In genomic region chr5:33933723-33934544, GRCh38 we compare ENCODE assay signal across 12 cellular contexts. TPM values are rescaled to one million over a fixed set of nuclear protein-coding genes. Genes with fewer than 3 reads are reported as not detected.
DNase-seq lines count a peak whose midpoint lies in the region; ATAC-seq, FAIRE-seq and TF ChIP-seq lines count a peak whose summit lies in the region.
"Had no signal": no experiment of that assay in that cellular context is flagged by ENCODE, and none has a peak within 500 bp of the region (broad histone marks: within the 10 kb centered on the region; RNA-seq: fewer than 3 reads in every experiment).

No MANE protein-coding gene starts in this region.

- H3K4me1 ChIP-seq in esophagus squamous epithelium (peaks cover 0 to 23% (median 6%) of the 10 kb centered on the region in 3 donors), small intestine (ENCODE audit: control insufficient read depth in 2 of 2, insufficient read depth in 1 of 2, low read depth in 1 of 2, low read length in 1 of 2) (no peaks in the 10 kb centered on the region)

- H3K4me3 Mint-ChIP-seq in activated B cell treated with CpG ODN at 0.5 μM for 24 hours (no peak overlapping the region), CD14-positive monocyte (no peak overlapping the region)
- H3K4me3 Mint-ChIP-seq: stimulated activated naive CD8-positive, alpha-beta T cell treated with anti-CD3 and anti-CD28 coated beads, Interleukin-15, Interleukin-2, amounts not matched to agents 100 ng/mL and 50 ng/mL, for 24 hours had no signal

- H3K4me1 Mint-ChIP-seq in activated B cell treated with CpG ODN at 0.5 μM for 24 hours: peaks cover 17% of the 10 kb centered on the region
- peaks cover 5% of the 10 kb centered on the region for H3K4me1 Mint-ChIP-seq in CD14-positive monocyte

- no peaks in the 10 kb centered on the region for H3K9me3 ChIP-seq in esophagus squamous epithelium
- no peaks in the 10 kb centered on the region for H3K9me3 ChIP-seq in small intestine (ENCODE audit: control insufficient read depth, low read depth)

- H3K27ac ChIP-seq in esophagus squamous epithelium (no peak overlapping the region), small intestine (ENCODE audit: low read depth in 1 of 2, low read length in 1 of 2) (no peak overlapping the region)

- H3K27me3 Mint-ChIP-seq in activated B cell treated with CpG ODN at 0.5 μM for 24 hours: peaks cover 29% of the 10 kb centered on the region
- peaks cover 34 to 43% (median 37%) of the 10 kb centered on the region in 3 donors for H3K27me3 Mint-ChIP-seq in CD14-positive monocyte (ENCODE audit: low read depth in 3 of 3)

- H3K36me3 ChIP-seq in esophagus squamous epithelium: no peaks in the 10 kb centered on the region
- no peaks in the 10 kb centered on the region for H3K36me3 ChIP-seq in small intestine (ENCODE audit: control insufficient read depth in 2 of 2, insufficient read depth in 2 of 2, low read length in 2 of 2)

- CTCF ChIA-PET in activated B cell treated with CpG ODN at 0.5 μM for 24 hours (lab: Charles Lee): interaction anchor here (0.9 to 4.1 kb wide), 11 partner anchors 10 to 510 kb away, joined by 3 to 54 read pairs (median 5); partner anchors contain the start of gene TARS1

- in situ Hi-C loops in GM13976 (cut with MboI; ENCODE audit: low sequenced_read_pairs, unreplicated experiment): no loop called here

- peaks cover 0 to 48% (median 18%) of the 10 kb centered on the region in 4 donors for H3K27me3 ChIP-seq in esophagus squamous epithelium
- H3K27me3 ChIP-seq in small intestine (ENCODE audit: control insufficient read depth in 2 of 2, insufficient read depth in 2 of 2, low read length in 2 of 2): peaks cover 0 to 23% of the 10 kb centered on the region in 2 donors

- no peak for FAIRE-seq in small intestine (lab: Jason Lieb, UNC)

- POLR2A ChIA-PET in activated B cell treated with CpG ODN at 0.5 μM for 24 hours (lab: Charles Lee): interaction anchor here (1.0 kb wide), 1 partner anchor 498 kb away, joined by 5 read pairs; no protein-coding TSS in a partner anchor

- no peak overlapping the region for H3K4me3 ChIP-seq in esophagus squamous epithelium
- H3K4me3 ChIP-seq in small intestine (ENCODE audit: low read depth in 1 of 2, low read length in 2 of 2): no peak overlapping the region

- peak; percentile 60 for DNase-seq in GM13976 (ENCODE audit: low spot score)
- DNase-seq in activated B cell treated with CpG ODN at 0.5 μM for 24 hours: no peak
- DNase-seq in esophagus squamous epithelium (lab: John Stamatoyannopoulos, UW): no peak
- no peak for DNase-seq in small intestine
- no peak for DNase-seq in NCI-H1092 treated with DMSO at 0.1 percent for 48 hours (lab: John Stamatoyannopoulos, UW)
- no peak for DNase-seq in CD14-positive monocyte (ENCODE audit: low spot score)

- TF ChIP-seq CTCF in GM13976 (IDR thresholded peaks at IDR 0.05; ENCODE audit: borderline replicate concordance, control extremely low read depth, extremely low read depth, insufficient read depth, missing control alignments) (no peak), activated B cell treated with CpG ODN at 0.5 μM for 24 hours (IDR thresholded peaks at IDR 0.05) (no peak), esophagus squamous epithelium (IDR thresholded peaks at IDR 0.05) (no peak), CD14-positive monocyte (IDR thresholded peaks at IDR 0.05) (no peak)

- intact Hi-C loops in activated B cell treated with CpG ODN at 0.5 μM for 24 hours (cut with micrococcal nuclease): loop anchor here (1.0 to 5.0 kb wide), 4 partner anchors 346 to 1227 kb away; no protein-coding TSS in a partner anchor
- intact Hi-C loops in esophagus squamous epithelium (cut with DNase I): loop anchor here (5.0 kb wide), 1 partner anchor 497 kb away; no protein-coding TSS in a partner anchor
- intact Hi-C loops in CD14-positive monocyte (cut with micrococcal nuclease): loop anchor here in 1 of 2 donors (5.0 kb wide), 1 partner anchor 497 kb away; no protein-coding TSS in a partner anchor

- H3K36me3 Mint-ChIP-seq in activated B cell treated with CpG ODN at 0.5 μM for 24 hours (ENCODE audit: low read depth) (no peaks in the 10 kb centered on the region), CD14-positive monocyte (no peaks in the 10 kb centered on the region)
- H3K36me3 Mint-ChIP-seq: CD4-positive, alpha-beta memory T cell had no signal

- ATAC-seq in GM21390 (IDR thresholded peaks at IDR 0.05; ENCODE audit: unreplicated experiment): peak; percentile 84
- ATAC-seq in HG03103 (IDR thresholded peaks at IDR 0.05; ENCODE audit: low read depth, unreplicated experiment): peak; percentile 78
- peak; percentile 68 for ATAC-seq in activated B cell treated with CpG ODN at 0.5 μM for 24 hours (ENCODE audit: low read depth)

- no peak overlapping the region for H3K27ac Mint-ChIP-seq in activated B cell treated with CpG ODN at 0.5 μM for 24 hours
- no peak overlapping the region for H3K27ac Mint-ChIP-seq in CD14-positive monocyte
- H3K27ac Mint-ChIP-seq: CD4-positive, alpha-beta memory T cell; stimulated activated naive CD8-positive, alpha-beta T cell treated with anti-CD3 and anti-CD28 coated beads, Interleukin-15, Interleukin-2, amounts not matched to agents 100 ng/mL and 50 ng/mL, for 24 hours had no signal

- TF ChIP-seq POLR2A in esophagus squamous epithelium (IDR thresholded peaks at IDR 0.05): no peak

- 74 to 82% methylated on average over 4 of the region's 4 CpGs for WGBS in esophagus squamous epithelium, 2 donors
- 74 to 81% (median 79%) methylated on average over 4 of the region's 4 CpGs for WGBS in small intestine, 3 donors

- no peaks in the 10 kb centered on the region for H3K9me3 Mint-ChIP-seq in activated B cell treated with CpG ODN at 0.5 μM for 24 hours
- H3K9me3 Mint-ChIP-seq in CD14-positive monocyte: peaks cover 0 to 21% (median 9%) of the 10 kb centered on the region in 7 donors
- H3K9me3 Mint-ChIP-seq: stimulated activated naive CD8-positive, alpha-beta T cell treated with anti-CD3 and anti-CD28 coated beads, Interleukin-15, Interleukin-2, amounts not matched to agents 100 ng/mL and 50 ng/mL, for 24 hours had no signal

RNA-seq across cellular contexts. Expression of gene RXFP3, which starts 2.3 kb away (rescaled TPM):
- not detected in 2 replicates for total RNA-seq in activated B cell treated with CpG ODN at 0.5 μM for 24 hours
- total RNA-seq in esophagus squamous epithelium: not detected
- polyA plus RNA-seq in small intestine: not detected
- polyA plus RNA-seq in CD14-positive monocyte: not detected
- total RNA-seq: cardiac septum; CD4-positive, alpha-beta memory T cell; pulmonary artery endothelial cell had no signal
- polyA plus RNA-seq: CD4-positive, alpha-beta memory T cell had no signal

RNA-seq across cellular contexts. Expression of gene ADAMTS12, which starts 42.1 kb away (rescaled TPM):
- total RNA-seq in activated B cell treated with CpG ODN at 0.5 μM for 24 hours: not detected in 2 replicates
- total RNA-seq in esophagus squamous epithelium: 1 to 10 TPM in 1 of 4 donors, under 1 TPM in 2, not detected in 1; 0.73 to 1.3 (median 0.76) TPM
- polyA plus RNA-seq in small intestine: under 1 TPM in 2 of 3 donors, not detected in 1; 0.37 to 0.54 TPM
- polyA plus RNA-seq in CD14-positive monocyte: not detected
- total RNA-seq: pulmonary artery endothelial cell had no signal
- polyA plus RNA-seq: CD4-positive, alpha-beta memory T cell had no signal

RNA-seq across cellular contexts. Expression of gene SLC45A2, which starts 50.6 kb away (rescaled TPM):
- total RNA-seq in activated B cell treated with CpG ODN at 0.5 μM for 24 hours: not detected in 2 replicates
- total RNA-seq in esophagus squamous epithelium: under 1 TPM in 1 of 4 donors, not detected in 3; 0.19 TPM
- not detected for polyA plus RNA-seq in small intestine
- not detected for polyA plus RNA-seq in CD14-positive monocyte
- total RNA-seq: CD4-positive, alpha-beta memory T cell had no signal
- polyA plus RNA-seq: CD4-positive, alpha-beta memory T cell had no signal
